In genomic region chr11:86208572-86208971, GRCh38 we compare ENCODE assay signal across 18 cellular contexts.
"Had no signal": no experiment of that assay in that cellular context is flagged by ENCODE, and none has a peak within 500 bp of the region (broad histone marks: within the 10 kb centered on the region; RNA-seq: fewer than 3 reads in every experiment).

No MANE protein-coding gene starts in this region.

- DNase-seq: dermis blood vessel endothelial cell; endodermal cell; erythroblast; foreskin keratinocyte; immature natural killer cell; left ventricle myocardium inferior; lower lobe of right lung; mesendoderm; naive thymus-derived CD4-positive, alpha-beta T cell; nephron progenitor cell; psoas muscle; retina; right lobe of liver; stimulated activated CD4-positive, alpha-beta T cell treated with anti-CD3 and anti-CD28 coated beads, Interleukin-4, amount 100 ng/mL, for 1 hour; stimulated activated CD8-positive, alpha-beta memory T cell treated with anti-CD3 and anti-CD28 coated beads, Interleukin-4, amount 100 ng/mL, for 48 hours; tibial artery; upper lobe of left lung; uterus had no signal

- H3K27me3 ChIP-seq: right lobe of liver, tibial artery, upper lobe of left lung, uterus had no signal

- H3K4me1 ChIP-seq: foreskin keratinocyte, left ventricle myocardium inferior, psoas muscle, tibial artery, uterus had no signal

- H3K9me3 ChIP-seq: left ventricle myocardium inferior, lower lobe of right lung, psoas muscle, right lobe of liver, tibial artery, upper lobe of left lung, uterus had no signal

- H3K27ac ChIP-seq: foreskin keratinocyte, left ventricle myocardium inferior, lower lobe of right lung, psoas muscle, right lobe of liver, tibial artery, upper lobe of left lung, uterus had no signal

- H3K36me3 ChIP-seq: left ventricle myocardium inferior, lower lobe of right lung, right lobe of liver, tibial artery, upper lobe of left lung, uterus had no signal

- H3K4me3 ChIP-seq: left ventricle myocardium inferior, lower lobe of right lung, psoas muscle, right lobe of liver, tibial artery, upper lobe of left lung, uterus had no signal
